In the genomic region with DNA sequence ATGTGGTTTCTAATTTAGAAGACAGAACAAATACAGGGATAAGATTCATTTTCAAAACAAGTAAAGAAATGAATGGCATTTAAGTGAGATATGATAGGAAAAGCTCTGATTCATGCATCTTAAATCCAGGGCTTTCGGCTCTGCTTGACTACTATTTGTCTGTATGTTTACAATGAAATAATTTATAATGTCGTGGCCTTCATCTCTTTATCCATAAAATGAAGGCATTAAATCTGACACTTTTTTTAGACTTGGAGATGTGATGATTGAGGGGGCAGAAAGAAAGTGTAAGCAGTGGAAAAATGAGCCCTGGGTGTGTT, we compare ENCODE assay signal across 23 cellular contexts.
"Had no signal": no experiment of that assay in that cellular context is flagged by ENCODE, and none has a peak within 500 bp of the region (broad histone marks: within the 10 kb centered on the region; RNA-seq: fewer than 3 reads in every experiment).

No MANE protein-coding gene starts in this region.

- H3K9me3 Mint-ChIP-seq: activated B cell treated with CpG ODN at 0.5 μM for 24 hours; activated CD4-positive, alpha-beta memory T cell treated with anti-CD3 and anti-CD28 coated beads for 36 hours; activated naive CD8-positive, alpha-beta T cell treated with anti-CD3 and anti-CD28 coated beads for 36 hours; immature natural killer cell; mesothelial cell of epicardium; naive thymus-derived CD8-positive, alpha-beta T cell; neural progenitor cell; stimulated activated effector memory CD8-positive, alpha-beta T cell treated with anti-CD3 and anti-CD28 coated beads, Interleukin-12 subunit alpha, Interleukin-12 subunit beta, amount 100 ng/mL, for 72 hours; stimulated activated naive CD8-positive, alpha-beta T cell treated with anti-CD3 and anti-CD28 coated beads, Interleukin-15, amount 100 ng/mL, for 72 hours had no signal

- H3K4me1 Mint-ChIP-seq: activated naive CD8-positive, alpha-beta T cell treated with anti-CD3 and anti-CD28 coated beads for 36 hours had no signal

- DNase-seq: activated B cell treated with CpG ODN at 0.5 μM for 24 hours; activated CD4-positive, alpha-beta memory T cell treated with anti-CD3 and anti-CD28 coated beads for 36 hours; activated CD4-positive, alpha-beta T cell treated with anti-CD3 and anti-CD28 coated beads for 4 hours; activated naive CD4-positive, alpha-beta T cell treated with Interleukin-2 at 50 U/mL for 16 hours; activated naive CD8-positive, alpha-beta T cell treated with anti-CD3 and anti-CD28 coated beads for 36 hours; activated T-cell treated with anti-CD3 and anti-CD28 coated beads, Interleukin-2, amount 50 U/mL, for 48 hours; amygdala; effector CD4-positive, alpha-beta T cell; immature natural killer cell; left lung; naive thymus-derived CD8-positive, alpha-beta T cell; ovary; psoas muscle; right cardiac atrium; stimulated activated CD4-positive, alpha-beta T cell treated with anti-CD3 and anti-CD28 coated beads, Interleukin-2, amount 100 ng/mL, for 24 hours; stimulated activated naive CD8-positive, alpha-beta T cell treated with anti-CD3 and anti-CD28 coated beads, Interleukin-15, amount 100 ng/mL, for 72 hours; T-helper 9 cell; tibial artery had no signal

- H3K4me3 Mint-ChIP-seq: activated B cell treated with CpG ODN at 0.5 μM for 24 hours; activated CD4-positive, alpha-beta memory T cell treated with anti-CD3 and anti-CD28 coated beads for 36 hours; activated naive CD8-positive, alpha-beta T cell treated with anti-CD3 and anti-CD28 coated beads for 36 hours; immature natural killer cell; mesothelial cell of epicardium; naive thymus-derived CD8-positive, alpha-beta T cell; neural progenitor cell; stimulated activated effector memory CD8-positive, alpha-beta T cell treated with anti-CD3 and anti-CD28 coated beads, Interleukin-12 subunit alpha, Interleukin-12 subunit beta, amount 100 ng/mL, for 72 hours; stimulated activated naive CD8-positive, alpha-beta T cell treated with anti-CD3 and anti-CD28 coated beads, Interleukin-15, amount 100 ng/mL, for 72 hours had no signal

- H3K27ac ChIP-seq: cardiac muscle cell, left lung, neural progenitor cell, ovary, psoas muscle, tibial artery had no signal

- H3K36me3 ChIP-seq: cardiac muscle cell, left lung, neural progenitor cell, ovary, tibial artery had no signal

- H3K4me1 ChIP-seq: psoas muscle had no signal

- H3K27ac Mint-ChIP-seq: activated B cell treated with CpG ODN at 0.5 μM for 24 hours; activated CD4-positive, alpha-beta memory T cell treated with anti-CD3 and anti-CD28 coated beads for 36 hours; activated naive CD8-positive, alpha-beta T cell treated with anti-CD3 and anti-CD28 coated beads for 36 hours; immature natural killer cell; mesothelial cell of epicardium; neural progenitor cell; stimulated activated effector memory CD8-positive, alpha-beta T cell treated with anti-CD3 and anti-CD28 coated beads, Interleukin-12 subunit alpha, Interleukin-12 subunit beta, amount 100 ng/mL, for 72 hours; stimulated activated naive CD8-positive, alpha-beta T cell treated with anti-CD3 and anti-CD28 coated beads, Interleukin-15, amount 100 ng/mL, for 72 hours had no signal

- H2AFZ ChIP-seq: neural progenitor cell had no signal

- ATAC-seq: left lung; naive thymus-derived CD8-positive, alpha-beta T cell; psoas muscle; right cardiac atrium; stimulated activated effector memory CD8-positive, alpha-beta T cell treated with anti-CD3 and anti-CD28 coated beads, Interleukin-12 subunit alpha, Interleukin-12 subunit beta, amount 100 ng/mL, for 72 hours; stimulated activated naive CD8-positive, alpha-beta T cell treated with anti-CD3 and anti-CD28 coated beads, Interleukin-15, amount 100 ng/mL, for 72 hours had no signal

- H3K36me3 Mint-ChIP-seq: activated CD4-positive, alpha-beta memory T cell treated with anti-CD3 and anti-CD28 coated beads for 36 hours; activated naive CD8-positive, alpha-beta T cell treated with anti-CD3 and anti-CD28 coated beads for 36 hours; immature natural killer cell; mesothelial cell of epicardium; naive thymus-derived CD8-positive, alpha-beta T cell; neural progenitor cell; stimulated activated effector memory CD8-positive, alpha-beta T cell treated with anti-CD3 and anti-CD28 coated beads, Interleukin-12 subunit alpha, Interleukin-12 subunit beta, amount 100 ng/mL, for 72 hours had no signal

- H3K9me3 ChIP-seq: left lung, ovary, psoas muscle, tibial artery had no signal

- H3K27me3 ChIP-seq: left lung, neural progenitor cell, ovary had no signal

- H3K4me3 ChIP-seq: cardiac muscle cell, left lung, neural progenitor cell, ovary, psoas muscle, skin epidermis, tibial artery had no signal
